Comparison of ENCODE assay signal across 10 cellular contexts in genomic region chr1:26307363-26307781, GRCh38. TPM values are rescaled to one million over a fixed set of nuclear protein-coding genes. Genes with fewer than 3 reads are reported as not detected.
DNase-seq lines count a peak whose midpoint lies in the region; ATAC-seq and TF ChIP-seq lines count a peak whose summit lies in the region.
"Had no signal": no experiment of that assay in that cellular context is flagged by ENCODE, and none has a peak within 500 bp of the region (broad histone marks: within the 10 kb centered on the region; RNA-seq: fewer than 3 reads in every experiment).

No MANE protein-coding gene starts in this region.

- H3K27me3 Mint-ChIP-seq in activated naive CD4-positive, alpha-beta T cell treated with anti-CD3 and anti-CD28 coated beads, Interleukin-2, amount 10 ng/mL, durations not matched to agents 7 days and 5 days: no peaks in the 10 kb centered on the region

- no peak for TF ChIP-seq EP300 in stomach (IDR thresholded peaks at IDR 0.05)

- no peak for ATAC-seq in GM21447 (IDR thresholded peaks at IDR 0.05; ENCODE audit: unreplicated experiment)

- H3K27ac Mint-ChIP-seq in activated naive CD4-positive, alpha-beta T cell treated with anti-CD3 and anti-CD28 coated beads, Interleukin-2, amount 10 ng/mL, durations not matched to agents 7 days and 5 days: peak overlapping the region; percentile 99

- no peaks in the 10 kb centered on the region for H3K36me3 ChIP-seq in stomach
- H3K36me3 ChIP-seq: heart right ventricle had no signal

- peak overlapping the region; percentile 95 for H3K4me3 Mint-ChIP-seq in activated naive CD4-positive, alpha-beta T cell treated with anti-CD3 and anti-CD28 coated beads, Interleukin-2, amount 10 ng/mL, durations not matched to agents 7 days and 5 days

- H3K27ac ChIP-seq in stomach: peak overlapping the region in 4 of 5 donors; percentile 60 to 75 (median 64)

- H3K4me3 ChIP-seq in stomach (peak overlapping the region in 1 of 4 donors; percentile 93), foreskin fibroblast (ENCODE audit: low read depth in 1 of 2, low read length in 2 of 2) (no peak overlapping the region)

- no peak for TF ChIP-seq CTCF in stomach (IDR thresholded peaks at IDR 0.05)
- no peak for TF ChIP-seq CTCF in foreskin fibroblast (IDR thresholded peaks at IDR 0.05; ENCODE audit: low read depth, low read length)

- CTCF ChIA-PET in activated naive CD4-positive, alpha-beta T cell treated with anti-CD3 and anti-CD28 coated beads, Interleukin-2, amount 10 ng/mL, durations not matched to agents 7 days and 5 days (lab: Charles Lee): interaction anchor here (1.0 to 9.1 kb wide), 7 partner anchors 10 to 109 kb away, joined by 3 to 119 read pairs (median 4); partner anchors contain the start of genes CD52 and SH3BGRL3

- peaks cover 62% of the 10 kb centered on the region for H3K4me1 Mint-ChIP-seq in activated naive CD4-positive, alpha-beta T cell treated with anti-CD3 and anti-CD28 coated beads, Interleukin-2, amount 10 ng/mL, durations not matched to agents 7 days and 5 days

- H3K4me1 ChIP-seq in stomach: peaks cover 7 to 31% (median 18%) of the 10 kb centered on the region in 4 donors

- peaks cover 3% of the 10 kb centered on the region for H3K36me3 Mint-ChIP-seq in activated naive CD4-positive, alpha-beta T cell treated with anti-CD3 and anti-CD28 coated beads, Interleukin-2, amount 10 ng/mL, durations not matched to agents 7 days and 5 days

- intact Hi-C loops in stomach (cut with DNase I; ENCODE audit: low total_unique reads): no loop called here

- H3K9me3 ChIP-seq in stomach: no peaks in the 10 kb centered on the region
- H3K9me3 ChIP-seq: heart right ventricle had no signal

- 25 to 40% (median 33%) methylated on average over 6 of the region's 6 CpGs for WGBS in stomach, 5 donors

- peak; percentile 73 for DNase-seq in activated naive CD4-positive, alpha-beta T cell treated with anti-CD3 and anti-CD28 coated beads, Interleukin-2, amount 10 ng/mL, durations not matched to agents 7 days and 5 days
- DNase-seq in activated naive CD4-positive, alpha-beta T cell (lab: John Stamatoyannopoulos, UW): no peak
- DNase-seq in germinal center (ENCODE audit: low spot score) (peak; percentile 10), stomach (no peak), NCI-H774 (lab: John Stamatoyannopoulos, UW) (no peak), foreskin fibroblast (no peak)
- DNase-seq: heart right ventricle had no signal

- TF ChIP-seq POLR2A in Raji (IDR thresholded peaks at IDR 0.05; ENCODE audit: insufficient read depth, low read depth, low read length): peak; percentile 56
- no peak for TF ChIP-seq POLR2A in stomach (IDR thresholded peaks at IDR 0.05)

- no peaks in the 10 kb centered on the region for H3K9me3 Mint-ChIP-seq in activated naive CD4-positive, alpha-beta T cell treated with anti-CD3 and anti-CD28 coated beads, Interleukin-2, amount 10 ng/mL, durations not matched to agents 7 days and 5 days

- no peaks in the 10 kb centered on the region for H3K27me3 ChIP-seq in stomach
- H3K27me3 ChIP-seq: heart right ventricle had no signal

RNA-seq across cellular contexts. Expression of gene UBXN11, which starts 0.9 kb away (rescaled TPM):
- total RNA-seq in stomach: 10 to 100 TPM in 3 of 5 donors, 1 to 10 TPM in 2; 7.3 to 12.9 (median 12.2) TPM
- polyA plus RNA-seq in stomach: 10 to 100 TPM; 14.4 to 26.3 (median 19.3) TPM

RNA-seq across cellular contexts. Expression of gene CD52, which starts 10.4 kb away (rescaled TPM):
- 10 to 100 TPM in 2 of 5 donors, 1 to 10 TPM in 1, not detected in 2; 5.1 to 15.2 (median 10.7) TPM for total RNA-seq in stomach
- 10 to 100 TPM; 27.3 to 68.2 (median 48.7) TPM for polyA plus RNA-seq in stomach

RNA-seq across cellular contexts. Expression of gene SH3BGRL3, which starts 27.5 kb away (rescaled TPM):
- total RNA-seq in stomach: 100 to 1,000 TPM in 1 of 5 donors, 10 to 100 TPM in 3, 1 to 10 TPM in 1; 7.2 to 102 (median 29.5) TPM
- 100 to 1,000 TPM; 142 to 267 (median 227) TPM for polyA plus RNA-seq in stomach

RNA-seq across cellular contexts. Expression of gene CRYBG2, which starts 46.6 kb away (rescaled TPM):
- total RNA-seq in stomach: 10 to 100 TPM in 1 of 5 donors, 1 to 10 TPM in 3, under 1 TPM in 1; 0.92 to 12.7 (median 2.3) TPM
- polyA plus RNA-seq in stomach: 10 to 100 TPM in 1 of 3 donors, 1 to 10 TPM in 1, under 1 TPM in 1; 0.15 to 66.8 (median 4.0) TPM
- total RNA-seq: Right ventricle myocardium superior had no signal

Comparison
In these comparisons a context has a peak if more than half of its experiments do, and no peak if none do; other contexts are left out.
1. DNase-seq: peak in activated naive CD4-positive, alpha-beta T cell treated with anti-CD3 and anti-CD28 coated beads, Interleukin-2, amount 10 ng/mL, durations not matched to agents 7 days and 5 days (single experiment) and germinal center (single experiment); none in activated naive CD4-positive, alpha-beta T cell (0 of 4), stomach (single experiment), NCI-H774 (single experiment) and foreskin fibroblast (0 of 2).